ENCODE assay signal across 21 cellular contexts in genomic region chr13:112435973-112436372, GRCh38. TPM values are rescaled to one million over a fixed set of nuclear protein-coding genes. Genes with fewer than 3 reads are reported as not detected.
A peak's percentile ranks its signal among the peaks of the same experiment; 100 is the strongest.
DNase-seq lines count a peak whose midpoint lies in the region; ATAC-seq and TF ChIP-seq lines count a peak whose summit lies in the region.
"Had no signal": no experiment of that assay in that cellular context is flagged by ENCODE, and none has a peak within 500 bp of the region (broad histone marks: within the 10 kb centered on the region; RNA-seq: fewer than 3 reads in every experiment).

No MANE protein-coding gene starts in this region.

- ATAC-seq in activated T-cell treated with anti-CD3 and anti-CD28 coated beads, Interleukin-2, amount 50 U/mL, for 4 hours = no peak
- ATAC-seq: A549 had no signal

- H3K9me3 Mint-ChIP-seq in osteocyte (ENCODE audit: unreplicated experiment) = peaks cover 16% of the 10 kb centered on the region
- peaks cover 15% of the 10 kb centered on the region for H3K9me3 Mint-ChIP-seq in activated T-cell treated with anti-CD3 and anti-CD28 coated beads, Interleukin-2, amount 50 U/mL, for 4 hours
- H3K9me3 Mint-ChIP-seq: CD4-positive, alpha-beta T cell had no signal

- H3K27me3 Mint-ChIP-seq in osteocyte (ENCODE audit: unreplicated experiment) = no peaks in the 10 kb centered on the region
- peaks cover 22% of the 10 kb centered on the region for H3K27me3 Mint-ChIP-seq in activated T-cell treated with anti-CD3 and anti-CD28 coated beads, Interleukin-2, amount 50 U/mL, for 4 hours (ENCODE audit: low read depth)

- TF ChIP-seq RAD21 in Ishikawa (IDR thresholded peaks at IDR 0.05; ENCODE audit: low read depth) = no peak

- no peak for TF ChIP-seq EP300 in Ishikawa (IDR thresholded peaks at IDR 0.05; ENCODE audit: borderline replicate concordance)

- peak; percentile 55 for DNase-seq in activated effector memory CD4-positive, alpha-beta T cell treated with anti-CD3 and anti-CD28 coated beads, Interleukin-2, amount 50 U/mL, for 16 hours
- no peak for DNase-seq in activated effector memory CD4-positive, alpha-beta T cell treated with Interleukin-2 at 50 U/mL for 16 hours
- DNase-seq in mesenteric fat pad (ENCODE audit: low spot score) (peak; percentile 68), osteocyte (ENCODE audit: extremely low spot score, unreplicated experiment) (peak; percentile 76), GDM1 (lab: John Stamatoyannopoulos, UW) (no peak)
- DNase-seq in activated T-cell treated with anti-CD3 and anti-CD28 coated beads, Interleukin-2, amount 50 U/mL, for 4 hours = no peak
- DNase-seq: 8988T; ACHN; AML-193; BE2C; CD4-positive, alpha-beta T cell; CD8-positive, alpha-beta memory T cell; DMS 273 treated with DMSO at 0.1 percent for 48 hours; DMS79; EL; GF-D8; GOT3; HFFc6 had no signal

- H3K4me3 Mint-ChIP-seq in osteocyte (ENCODE audit: unreplicated experiment) = no peak overlapping the region
- no peak overlapping the region for H3K4me3 Mint-ChIP-seq in activated T-cell treated with anti-CD3 and anti-CD28 coated beads, Interleukin-2, amount 50 U/mL, for 4 hours
- H3K4me3 Mint-ChIP-seq: CD14-positive monocyte; CD4-positive, alpha-beta T cell; CD8-positive, alpha-beta memory T cell; HFFc6 had no signal

- TF ChIP-seq CTCF in osteocyte (IDR thresholded peaks at IDR 0.05) = no peak

- H3K36me3 Mint-ChIP-seq in osteocyte (ENCODE audit: unreplicated experiment) = no peaks in the 10 kb centered on the region
- H3K36me3 Mint-ChIP-seq in activated T-cell treated with anti-CD3 and anti-CD28 coated beads, Interleukin-2, amount 50 U/mL, for 4 hours (ENCODE audit: insufficient read depth) = no peaks in the 10 kb centered on the region
- H3K36me3 Mint-ChIP-seq: CD14-positive monocyte had no signal

- H3K27ac Mint-ChIP-seq in osteocyte (ENCODE audit: unreplicated experiment) = no peak overlapping the region
- H3K27ac Mint-ChIP-seq: CD4-positive, alpha-beta T cell; CD8-positive, alpha-beta memory T cell; HFFc6 had no signal

- H3K4me1 Mint-ChIP-seq in osteocyte (ENCODE audit: unreplicated experiment) = no peaks in the 10 kb centered on the region
- H3K4me1 Mint-ChIP-seq in activated T-cell treated with anti-CD3 and anti-CD28 coated beads, Interleukin-2, amount 50 U/mL, for 4 hours (ENCODE audit: low read depth) = no peaks in the 10 kb centered on the region
- H3K4me1 Mint-ChIP-seq: CD14-positive monocyte; CD8-positive, alpha-beta memory T cell had no signal

TF ChIP-seq in Ishikawa, 13 proteins besides CTCF, POLR2A, EP300 and RAD21:
- no peak for TF ChIP-seq CREB1 (IDR thresholded peaks at IDR 0.05; ENCODE audit: low read depth)
- TF ChIP-seq, protein P1, sequence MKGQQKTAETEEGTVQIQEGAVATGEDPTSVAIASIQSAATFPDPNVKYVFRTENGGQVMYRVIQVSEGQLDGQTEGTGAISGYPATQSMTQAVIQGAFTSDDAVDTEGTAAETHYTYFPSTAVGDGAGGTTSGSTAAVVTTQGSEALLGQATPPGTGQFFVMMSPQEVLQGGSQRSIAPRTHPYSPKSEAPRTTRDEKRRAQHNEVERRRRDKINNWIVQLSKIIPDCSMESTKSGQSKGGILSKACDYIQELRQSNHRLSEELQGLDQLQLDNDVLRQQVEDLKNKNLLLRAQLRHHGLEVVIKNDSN (IDR thresholded peaks at IDR 0.05) = 0 out of 2 replicates have a peak, but pooled peaks have one; percentile 12

RNA-seq across cellular contexts. Expression of gene SPACA7, which starts 59.8 kb away (rescaled TPM):
- total RNA-seq in mesenteric fat pad (not detected), osteocyte (not detected in 2 replicates)
- not detected for total RNA-seq in activated T-cell treated with anti-CD3 and anti-CD28 coated beads, Interleukin-2, amount 50 U/mL, for 4 hours
- total RNA-seq: CD4-positive, alpha-beta T cell; CD8-positive, alpha-beta memory T cell; HFFc6 had no signal

Comparison
In these comparisons a context has a peak if more than half of its experiments do, and no peak if none do; other contexts are left out.
1. DNase-seq: peak in activated effector memory CD4-positive, alpha-beta T cell treated with anti-CD3 and anti-CD28 coated beads, Interleukin-2, amount 50 U/mL, for 16 hours (single experiment), mesenteric fat pad (single experiment) and osteocyte (single experiment); none in activated effector memory CD4-positive, alpha-beta T cell treated with Interleukin-2 at 50 U/mL for 16 hours (single experiment), activated T-cell treated with anti-CD3 and anti-CD28 coated beads, Interleukin-2, amount 50 U/mL, for 4 hours (single experiment) and GDM1 (single experiment).